ENCODE assay signal across 2 cellular contexts in genomic region chr1:22613226-22613918, GRCh38.
TF ChIP-seq lines count a peak whose summit lies in the region.

No MANE protein-coding gene starts in this region.

TF ChIP-seq in HepG2, 621 proteins besides CTCF, POLR2A, EP300 and RAD21:
- TF ChIP-seq ZNF629 (CRISPR knock-in tag; conservative IDR thresholded peaks at IDR 0.05) (0 out of 2 replicates have a peak, but pooled peaks have one; percentile 9), PAF1 (CRISPR knock-in tag; IDR thresholded peaks at IDR 0.05) (no peak), ZNF607 (CRISPR knock-in tag; IDR thresholded peaks at IDR 0.05; ENCODE audit: borderline replicate concordance) (no peak)

TF ChIP-seq in GM23338, 12 proteins besides CTCF, POLR2A, EP300 and RAD21:
- no peak for TF ChIP-seq CREB1 (CRISPR knock-in tag; IDR thresholded peaks at IDR 0.05; ENCODE audit: low read depth)
- TF ChIP-seq REST (IDR thresholded peaks at IDR 0.05; ENCODE audit: unreplicated experiment), result no peak
- no peak for TF ChIP-seq STAT1 (IDR thresholded peaks at IDR 0.05; ENCODE audit: unreplicated experiment)
- TF ChIP-seq EZH2phosphoT487 (IDR thresholded peaks at IDR 0.05; ENCODE audit: unreplicated experiment), result no peak
- no peak for TF ChIP-seq NANOG (IDR thresholded peaks at IDR 0.05; ENCODE audit: borderline replicate concordance)
- TF ChIP-seq ZNF114 (CRISPR knock-in tag; IDR thresholded peaks at IDR 0.05), result no peak
- TF ChIP-seq JUNB (IDR thresholded peaks at IDR 0.05; ENCODE audit: unreplicated experiment), result no peak
- no peak for TF ChIP-seq ZNF462 (CRISPR knock-in tag; IDR thresholded peaks at IDR 0.05)
- TF ChIP-seq POLR2AphosphoS5 (IDR thresholded peaks at IDR 0.05; ENCODE audit: low read depth), result no peak
- TF ChIP-seq ETS1 (IDR thresholded peaks at IDR 0.05), result no peak
- TF ChIP-seq EZH2 (IDR thresholded peaks at IDR 0.05; ENCODE audit: low read depth, unreplicated experiment), result no peak
TF ChIP-seq in GM23338: peak in this region for 0.
